Comparison of ENCODE assay signal across 15 cellular contexts in the genomic region with DNA sequence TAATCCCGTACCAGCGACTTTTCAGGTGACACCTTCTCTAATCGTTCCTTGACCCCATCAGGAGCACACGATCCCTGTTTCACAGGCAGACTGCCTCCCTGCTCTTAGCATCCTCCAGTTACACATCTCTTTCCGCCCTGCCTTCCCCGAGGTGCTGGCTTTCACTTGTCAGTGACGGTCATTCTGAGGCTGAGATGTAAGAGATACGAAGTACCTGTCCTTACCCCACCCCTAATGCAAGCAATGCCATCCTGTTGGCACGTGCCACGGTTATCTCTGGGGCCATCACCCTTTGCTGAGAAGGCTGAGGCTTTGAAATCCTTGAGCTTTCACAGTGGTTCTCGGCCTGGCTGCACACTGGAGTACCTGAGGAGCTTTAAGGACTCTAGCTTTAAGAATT. TPM values are rescaled to one million over a fixed set of nuclear protein-coding genes. Genes with fewer than 3 reads are reported as not detected.
DNase-seq lines count a peak whose midpoint lies in the region; ATAC-seq and TF ChIP-seq lines count a peak whose summit lies in the region.
"Had no signal": no experiment of that assay in that cellular context is flagged by ENCODE, and none has a peak within 500 bp of the region (broad histone marks: within the 10 kb centered on the region; RNA-seq: fewer than 3 reads in every experiment).

No MANE protein-coding gene starts in this region.

- H3K4me3 ChIP-seq in esophagus muscularis mucosa = no peak overlapping the region

- H3K27me3 Mint-ChIP-seq in stimulated activated naive CD8-positive, alpha-beta T cell treated with anti-CD3 and anti-CD28 coated beads, Interleukin-15, amount 100 ng/mL, for 72 hours = peaks cover 42% of the 10 kb centered on the region

- no peak for TF ChIP-seq POLR2A in esophagus muscularis mucosa (IDR thresholded peaks at IDR 0.05; ENCODE audit: low read depth)

- peaks cover 12 to 16% (median 14%) of the 10 kb centered on the region in 4 donors for H3K4me1 ChIP-seq in esophagus muscularis mucosa

- no peak for ATAC-seq in stimulated activated naive CD8-positive, alpha-beta T cell treated with anti-CD3 and anti-CD28 coated beads, Interleukin-15, amount 100 ng/mL, for 72 hours
- no peak for ATAC-seq in stimulated activated naive CD8-positive, alpha-beta T cell treated with anti-CD3 and anti-CD28 coated beads, Interleukin-15, Interleukin-2, amounts not matched to agents 100 U/mL and 50 U/mL, for 24 hours
- ATAC-seq in GM18519 (IDR thresholded peaks at IDR 0.05; ENCODE audit: low FRiP score, unreplicated experiment) = no peak

- TF ChIP-seq CTCF in VCaP (conservative IDR thresholded peaks at IDR 0.05) (no peak), esophagus muscularis mucosa (IDR thresholded peaks at IDR 0.05) (no peak)

- peak overlapping the region; percentile 9 to 47 for H3K27ac Mint-ChIP-seq in stimulated activated naive CD8-positive, alpha-beta T cell treated with anti-CD3 and anti-CD28 coated beads, Interleukin-15, amount 100 ng/mL, for 72 hours
- H3K27ac Mint-ChIP-seq: B cell; CD4-positive, alpha-beta T cell; HFFc6 had no signal

- peaks cover 0 to 6% (median 3%) of the 10 kb centered on the region in 4 donors for H3K9me3 ChIP-seq in esophagus muscularis mucosa

- H3K27ac ChIP-seq in VCaP (peak overlapping the region; percentile 52), esophagus muscularis mucosa (replicated peaks in 1 of 4) (no peak overlapping the region)

- H3K36me3 ChIP-seq in esophagus muscularis mucosa = no peaks in the 10 kb centered on the region

- intact Hi-C loops in esophagus muscularis mucosa (cut with DNase I) = no loop called here

- 83% methylated on average over 11 of the region's 11 CpGs for WGBS in esophagus muscularis mucosa

- H3K27me3 ChIP-seq in esophagus muscularis mucosa = peaks cover 0 to 9% (median 0%) of the 10 kb centered on the region in 4 donors

- no peak for TF ChIP-seq EP300 in esophagus muscularis mucosa (IDR thresholded peaks at IDR 0.05)

- H3K4me1 Mint-ChIP-seq in stimulated activated naive CD8-positive, alpha-beta T cell treated with anti-CD3 and anti-CD28 coated beads, Interleukin-15, amount 100 ng/mL, for 72 hours = no peaks in the 10 kb centered on the region
- H3K4me1 Mint-ChIP-seq: B cell had no signal

- no peak overlapping the region for H3K4me3 Mint-ChIP-seq in stimulated activated naive CD8-positive, alpha-beta T cell treated with anti-CD3 and anti-CD28 coated beads, Interleukin-15, amount 100 ng/mL, for 72 hours
- H3K4me3 Mint-ChIP-seq: B cell; CD4-positive, alpha-beta T cell; HFFc6 had no signal

- no peak for DNase-seq in stimulated activated naive CD8-positive, alpha-beta T cell treated with anti-CD3 and anti-CD28 coated beads, Interleukin-15, amount 100 ng/mL, for 72 hours
- no peak for DNase-seq in stimulated activated naive CD8-positive, alpha-beta T cell treated with anti-CD3 and anti-CD28 coated beads, Interleukin-15, Interleukin-2, amounts not matched to agents 100 U/mL and 50 U/mL, for 24 hours
- peak; percentile 65 for DNase-seq in mesenteric fat pad (ENCODE audit: low spot score)
- no peak for DNase-seq in NCI-H128 (lab: John Stamatoyannopoulos, UW; ENCODE audit: unreplicated experiment)
- DNase-seq in esophagus muscularis mucosa (ENCODE audit: extremely low spot score) = no peak
- DNase-seq in activated naive CD4-positive, alpha-beta T cell (lab: John Stamatoyannopoulos, UW) = no peak
- DNase-seq: C1 segment of cervical spinal cord; CD4-positive, alpha-beta T cell; DND-41; GDM1; HCEC 1CT; HFFc6 had no signal

- peaks cover 6% of the 10 kb centered on the region in 2 donors for H3K9me3 Mint-ChIP-seq in stimulated activated naive CD8-positive, alpha-beta T cell treated with anti-CD3 and anti-CD28 coated beads, Interleukin-15, amount 100 ng/mL, for 72 hours
- H3K9me3 Mint-ChIP-seq: HFFc6 had no signal

RNA-seq across cellular contexts. Expression of a gene that starts 24.4 kb away (rescaled TPM):
- total RNA-seq in mesenteric fat pad (0.61 TPM), esophagus muscularis mucosa (under 1 TPM; under 0.01 to 0.80 (median 0.36) TPM)
- total RNA-seq: B cell, HFFc6 had no signal
